In genomic region chr6:44128020-44128917, GRCh38 we compare ENCODE assay signal across 8 cellular contexts. TPM values are rescaled to one million over a fixed set of nuclear protein-coding genes. Genes with fewer than 3 reads are reported as not detected.
DNase-seq lines count a peak whose midpoint lies in the region; TF ChIP-seq lines count a peak whose summit lies in the region.

No MANE protein-coding gene starts in this region.

- peak overlapping the region; percentile 81 for H3K4me3 ChIP-seq in HUES6 (ENCODE audit: low read depth, low read length)
- peak overlapping the region; percentile 74 to 87 for H3K4me3 ChIP-seq in foreskin fibroblast (ENCODE audit: low read depth in 1 of 2, low read length in 2 of 2)
- H3K4me3 ChIP-seq in neural progenitor cell = peak overlapping the region; percentile 70

- DNase-seq in NCI-H748 (lab: John Stamatoyannopoulos, UW; ENCODE audit: unreplicated experiment) = peak; percentile 56
- no peak for DNase-seq in NCI-H748 treated with DMSO at 0.1 percent for 48 hours (lab: John Stamatoyannopoulos, UW)
- peak; percentile 63 for DNase-seq in activated CD8-positive, alpha-beta memory T cell treated with anti-CD3 and anti-CD28 coated beads, Interleukin-2, amount 50 U/mL, for 48 hours
- DNase-seq in foreskin fibroblast = peak in 1 of 2 donors; percentile 70
- peak; percentile 74 for DNase-seq in neural progenitor cell (ENCODE audit: low spot score)
- no peak for DNase-seq in DMS114 treated with DMSO at 0.1 percent for 48 hours (lab: John Stamatoyannopoulos, UW; ENCODE audit: unreplicated experiment)
- DNase-seq in NCI-H1694 treated with DMSO at 0.1 percent for 48 hours (lab: John Stamatoyannopoulos, UW) = no peak

- peaks cover 59% of the 10 kb centered on the region for H3K4me1 Mint-ChIP-seq in neural progenitor cell

- H3K27me3 ChIP-seq in HUES6 (ENCODE audit: control insufficient read depth, insufficient read depth, low read length) (peaks cover 9% of the 10 kb centered on the region; the same call in 1 of the 2 replicates), neural progenitor cell (no peaks in the 10 kb centered on the region)

- TF ChIP-seq CTCF in foreskin fibroblast (IDR thresholded peaks at IDR 0.05; ENCODE audit: low read depth, low read length) (peak; percentile 4), neural progenitor cell (IDR thresholded peaks at IDR 0.05) (peak; percentile 20)

- peak overlapping the region; percentile 88 for H3K4me3 Mint-ChIP-seq in neural progenitor cell

- peaks cover 37% of the 10 kb centered on the region for H3K4me1 ChIP-seq in HUES6 (ENCODE audit: control insufficient read depth, insufficient read depth, low read length)
- peaks cover 41% of the 10 kb centered on the region for H3K4me1 ChIP-seq in neural progenitor cell

- H3K36me3 ChIP-seq in HUES6 (ENCODE audit: control insufficient read depth, insufficient read depth, low read length) = no peaks in the 10 kb centered on the region
- H3K36me3 ChIP-seq in neural progenitor cell = no peaks in the 10 kb centered on the region

- peaks cover 18% of the 10 kb centered on the region for H3F3A ChIP-seq in neural progenitor cell (ENCODE audit: low read depth)

- H3K27ac Mint-ChIP-seq in neural progenitor cell = no peak overlapping the region

- H3K4me2 ChIP-seq in neural progenitor cell = peak overlapping the region; percentile 77

- peaks cover 41% of the 10 kb centered on the region for H4K20me1 ChIP-seq in neural progenitor cell (ENCODE audit: low read depth)

- H3K79me2 ChIP-seq in neural progenitor cell (ENCODE audit: low read depth) = peaks cover 51% of the 10 kb centered on the region

- H3K27me3 Mint-ChIP-seq in neural progenitor cell (ENCODE audit: insufficient read depth, low read depth) = peaks cover 8% of the 10 kb centered on the region

- H2AFZ ChIP-seq in neural progenitor cell (replicated peaks) = peak overlapping the region; percentile 86

- H3K9ac ChIP-seq in HUES6 (ENCODE audit: low read length) (peak overlapping the region; percentile 37), neural progenitor cell (peak overlapping the region; percentile 5)

- H3K27ac ChIP-seq in HUES6 (ENCODE audit: low read depth, low read length) (no peak overlapping the region), neural progenitor cell (no peak overlapping the region)

- no peaks in the 10 kb centered on the region for H3K9me3 Mint-ChIP-seq in neural progenitor cell

- H3K9me3 ChIP-seq in HUES6 (ENCODE audit: control insufficient read depth, insufficient read depth, low read depth, low read length) (no peaks in the 10 kb centered on the region), neural progenitor cell (ENCODE audit: low read depth) (no peaks in the 10 kb centered on the region)

- peaks cover 8% of the 10 kb centered on the region for H3K36me3 Mint-ChIP-seq in neural progenitor cell

RNA-seq across cellular contexts. Expression of gene TMEM63B, which starts 0.9 kb away (rescaled TPM):
- 25.4 and 30.8 TPM in 2 replicates for total RNA-seq in neural progenitor cell (ENCODE audit: low replicate concordance)

RNA-seq across cellular contexts. Expression of gene MRPL14, which starts 1.0 kb away (rescaled TPM):
- total RNA-seq in neural progenitor cell (ENCODE audit: low replicate concordance) = 40.4 and 53.5 TPM in 2 replicates

RNA-seq across cellular contexts. Expression of gene CAPN11, which starts 30.4 kb away (rescaled TPM):
- 0.40 and 0.49 TPM in 2 replicates for total RNA-seq in neural progenitor cell (ENCODE audit: low replicate concordance)

Comparison
In these comparisons a context has a peak if more than half of its experiments do, and no peak if none do; other contexts are left out.
1. DNase-seq: peak in NCI-H748 (single experiment), activated CD8-positive, alpha-beta memory T cell treated with anti-CD3 and anti-CD28 coated beads, Interleukin-2, amount 50 U/mL, for 48 hours (single experiment) and neural progenitor cell (single experiment); none in NCI-H748 treated with DMSO at 0.1 percent for 48 hours (single experiment), DMS114 treated with DMSO at 0.1 percent for 48 hours (single experiment) and NCI-H1694 treated with DMSO at 0.1 percent for 48 hours (single experiment).
2. Peak in every context shown above with its lines, with median percentiles within 50 percentile points of each other: H3K4me3 ChIP-seq.